ENCODE assay signal across 11 cellular contexts in the genomic region with DNA sequence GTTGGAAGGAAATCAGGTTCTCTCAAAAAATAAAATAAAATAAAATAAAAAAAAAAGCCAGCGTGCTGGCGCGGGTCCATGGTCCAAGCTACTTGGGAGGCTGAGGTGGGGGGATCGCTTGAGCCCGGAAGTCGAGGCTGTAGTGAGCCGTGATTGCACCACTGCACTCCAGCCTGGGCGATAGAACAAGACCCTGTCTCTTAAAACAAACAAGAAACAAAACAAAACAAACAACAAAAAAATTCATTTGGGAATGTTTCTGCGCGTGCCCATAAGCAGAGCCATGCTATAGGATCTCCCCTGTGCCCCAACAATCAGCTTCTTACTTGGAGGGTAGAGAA. TPM values are rescaled to one million over a fixed set of nuclear protein-coding genes. Genes with fewer than 3 reads are reported as not detected.
DNase-seq lines count a peak whose midpoint lies in the region; ATAC-seq and TF ChIP-seq lines count a peak whose summit lies in the region.
"Had no signal": no experiment of that assay in that cellular context is flagged by ENCODE, and none has a peak within 500 bp of the region (broad histone marks: within the 10 kb centered on the region; RNA-seq: fewer than 3 reads in every experiment).

No MANE protein-coding gene starts in this region.

- no peaks in the 10 kb centered on the region for H3K9me3 Mint-ChIP-seq in activated T-helper 2 cell treated with anti-CD3 and anti-CD28 coated beads, Interferon-gamma antibody, Interleukin-2, Interleukin-4, amounts not matched to agents 10 μg/mL and 5 μg/mL and 100 μg/mL, durations not matched to agents 14 hours and 24 hours and 36 hours

- no peaks in the 10 kb centered on the region; the same call in 1 of the 2 replicates for H3K27me3 ChIP-seq in SK-N-SH (ENCODE audit: insufficient read depth)
- peaks cover 37% of the 10 kb centered on the region for H3K27me3 ChIP-seq in iPS-20b (ENCODE audit: insufficient read depth, low read length)
- peaks cover 5 to 48% (median 21%) of the 10 kb centered on the region in 3 donors for H3K27me3 ChIP-seq in stomach

- H3K27me3 Mint-ChIP-seq in activated T-helper 2 cell treated with anti-CD3 and anti-CD28 coated beads, Interferon-gamma antibody, Interleukin-2, Interleukin-4, amounts not matched to agents 10 μg/mL and 5 μg/mL and 100 μg/mL, durations not matched to agents 14 hours and 24 hours and 36 hours (ENCODE audit: low read depth), result peaks cover 50% of the 10 kb centered on the region

- H3F3A ChIP-seq in SK-N-SH (replicated peaks; ENCODE audit: insufficient read depth), result no peaks in the 10 kb centered on the region

- peaks cover 23% of the 10 kb centered on the region for H3K4me1 Mint-ChIP-seq in activated T-helper 2 cell treated with anti-CD3 and anti-CD28 coated beads, Interferon-gamma antibody, Interleukin-2, Interleukin-4, amounts not matched to agents 10 μg/mL and 5 μg/mL and 100 μg/mL, durations not matched to agents 14 hours and 24 hours and 36 hours (ENCODE audit: low read depth)

- no peaks in the 10 kb centered on the region for H4K20me1 ChIP-seq in SK-N-SH (ENCODE audit: insufficient read depth)

- no peaks in the 10 kb centered on the region for H3K79me2 ChIP-seq in SK-N-SH (ENCODE audit: insufficient read depth)

- H3K27ac ChIP-seq in SK-N-SH (ENCODE audit: low read depth in 2 of 2, low read length in 1 of 2), result peak overlapping the region in 1 of 2 experiments; percentile 73; a peak in 2 of 4 replicates
- H3K27ac ChIP-seq in iPS-20b (ENCODE audit: low read length), result no peak overlapping the region
- peak overlapping the region in 2 of 5 donors; percentile 46 to 64 for H3K27ac ChIP-seq in stomach

- CTCF ChIA-PET in SK-N-SH (lab: Yijun Ruan, JAX), result interaction anchor here (0.7 to 2.7 kb wide), 6 partner anchors 11 to 188 kb away, joined by 3 to 25 read pairs (median 6); no protein-coding TSS in a partner anchor

- no peak overlapping the region for H3K9ac ChIP-seq in SK-N-SH
- peak overlapping the region; percentile 45; the same call in 1 of the 2 replicates for H3K9ac ChIP-seq in iPS-20b (ENCODE audit: low read depth, low read length)

- no peaks in the 10 kb centered on the region for H3K9me2 ChIP-seq in SK-N-SH

- TF ChIP-seq EP300 in SK-N-SH (IDR thresholded peaks at IDR 0.05; ENCODE audit: borderline replicate concordance in 1 of 2, low read depth in 1 of 2, low read length in 1 of 2) (no peak), stomach (IDR thresholded peaks at IDR 0.05) (no peak)

- no peaks in the 10 kb centered on the region for H3K36me3 Mint-ChIP-seq in activated T-helper 2 cell treated with anti-CD3 and anti-CD28 coated beads, Interferon-gamma antibody, Interleukin-2, Interleukin-4, amounts not matched to agents 10 μg/mL and 5 μg/mL and 100 μg/mL, durations not matched to agents 14 hours and 24 hours and 36 hours (ENCODE audit: low read depth)

- DNase-seq in SK-N-SH (no peak), stomach (no peak), NCI-H1417 treated with DMSO at 0.1 percent for 48 hours (lab: John Stamatoyannopoulos, UW) (no peak)
- no peak for DNase-seq in activated T-helper 2 cell treated with anti-CD3 and anti-CD28 coated beads, Interferon-gamma antibody, Interleukin-2, Interleukin-4, amounts not matched to agents 10 μg/mL and 5 μg/mL and 100 μg/mL, durations not matched to agents 14 hours and 24 hours and 36 hours (ENCODE audit: low spot score)
- no peak for DNase-seq in activated CD4-positive, alpha-beta T cell treated with anti-CD3 and anti-CD28 coated beads, Interleukin-2, amount 50 U/mL, for 1 hour
- DNase-seq: NCI-H187 had no signal

- POLR2A ChIA-PET in SK-N-SH (lab: Yijun Ruan, JAX), result interaction anchor here (1.1 to 1.2 kb wide), 2 partner anchors 10 to 19 kb away, joined by 3 read pairs; no protein-coding TSS in a partner anchor

- no peaks in the 10 kb centered on the region for H3K36me3 ChIP-seq in SK-N-SH (replicated peaks in 1 of 2; ENCODE audit: control insufficient read depth in 1 of 2, insufficient read depth in 2 of 2, low read length in 1 of 2)
- no peaks in the 10 kb centered on the region for H3K36me3 ChIP-seq in iPS-20b (ENCODE audit: insufficient read depth, low read depth, low read length)
- H3K36me3 ChIP-seq in stomach, result no peaks in the 10 kb centered on the region

- H2AFZ ChIP-seq in SK-N-SH (ENCODE audit: low read depth), result peak overlapping the region; percentile 92

- peak overlapping the region; percentile 92 for H3K4me3 Mint-ChIP-seq in activated T-helper 2 cell treated with anti-CD3 and anti-CD28 coated beads, Interferon-gamma antibody, Interleukin-2, Interleukin-4, amounts not matched to agents 10 μg/mL and 5 μg/mL and 100 μg/mL, durations not matched to agents 14 hours and 24 hours and 36 hours (ENCODE audit: low read depth)

- intact Hi-C loops in activated T-helper 2 cell treated with anti-CD3 and anti-CD28 coated beads, Interferon-gamma antibody, Interleukin-2, Interleukin-4, amounts not matched to agents 10 μg/mL and 5 μg/mL and 100 μg/mL, durations not matched to agents 14 hours and 24 hours and 36 hours (cut with micrococcal nuclease), result loop anchor here (1.0 kb wide), 1 partner anchor 43 kb away; no protein-coding TSS in a partner anchor
- intact Hi-C loops in stomach (cut with DNase I; ENCODE audit: low total_unique reads), result no loop called here

- no peak overlapping the region for H3K27ac Mint-ChIP-seq in activated T-helper 2 cell treated with anti-CD3 and anti-CD28 coated beads, Interferon-gamma antibody, Interleukin-2, Interleukin-4, amounts not matched to agents 10 μg/mL and 5 μg/mL and 100 μg/mL, durations not matched to agents 14 hours and 24 hours and 36 hours

- no peak for TF ChIP-seq POLR2A in stomach (IDR thresholded peaks at IDR 0.05)

- WGBS in SK-N-SH (ENCODE audit: low lambda C conversion rate), result 14% methylated on average over 10 of the region's 10 CpGs
- WGBS in stomach, 5 donors, result 27 to 43% (median 33%) methylated on average over 10 of the region's 10 CpGs

- H3K4me3 ChIP-seq in SK-N-SH (ENCODE audit: low read depth in 2 of 2, low read length in 1 of 2) (peak overlapping the region; percentile 53 to 70), iPS-20b (ENCODE audit: low read length) (peak overlapping the region; percentile 70), stomach (peak overlapping the region; percentile 43 to 60 (median 52))

- H3K9me3 ChIP-seq in SK-N-SH, result no peaks in the 10 kb centered on the region
- H3K9me3 ChIP-seq in iPS-20b (ENCODE audit: insufficient read depth, low read depth, low read length), result no peaks in the 10 kb centered on the region
- H3K9me3 ChIP-seq in stomach, result no peaks in the 10 kb centered on the region

- H3K4me1 ChIP-seq in SK-N-SH (ENCODE audit: control insufficient read depth in 1 of 2, insufficient read depth in 2 of 2, low read depth in 1 of 2, low read length in 1 of 2), result peaks cover 0 to 11% of the 10 kb centered on the region in 2 experiments; a peak in 2 of 4 replicates
- no peaks in the 10 kb centered on the region for H3K4me1 ChIP-seq in iPS-20b (ENCODE audit: insufficient read depth, low read length)
- H3K4me1 ChIP-seq in stomach, result peaks cover 19 to 30% (median 27%) of the 10 kb centered on the region in 4 donors

- TF ChIP-seq CTCF in SK-N-SH (IDR thresholded peaks at IDR 0.05), result no peak
- TF ChIP-seq CTCF in stomach (IDR thresholded peaks at IDR 0.05), result no peak

- peak overlapping the region; percentile 98 for H3K4me2 ChIP-seq in SK-N-SH

- TF ChIP-seq RAD21 in SK-N-SH (IDR thresholded peaks at IDR 0.05; ENCODE audit: low read length), result no peak

- ATAC-seq in SK-N-SH treated with all-trans-retinoic acid at 6 μM for 48 hours (no peak), HG03039 (IDR thresholded peaks at IDR 0.05; ENCODE audit: unreplicated experiment) (no peak)

TF ChIP-seq in SK-N-SH, 30 proteins besides CTCF, POLR2A, EP300 and RAD21 (continues in another document):
- TF ChIP-seq POLR2AphosphoS5 (IDR thresholded peaks at IDR 0.05; ENCODE audit: low read depth, low read length), result no peak
- no peak for TF ChIP-seq FOXM1 (IDR thresholded peaks at IDR 0.05; ENCODE audit: low read depth)
- TF ChIP-seq MXI1 (IDR thresholded peaks at IDR 0.05; ENCODE audit: low read depth, low read length), result no peak
- TF ChIP-seq EZH2phosphoT487 (IDR thresholded peaks at IDR 0.05; ENCODE audit: borderline replicate concordance, low read depth), result no peak
- TF ChIP-seq, protein P1, sequence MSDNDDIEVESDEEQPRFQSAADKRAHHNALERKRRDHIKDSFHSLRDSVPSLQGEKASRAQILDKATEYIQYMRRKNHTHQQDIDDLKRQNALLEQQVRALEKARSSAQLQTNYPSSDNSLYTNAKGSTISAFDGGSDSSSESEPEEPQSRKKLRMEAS (IDR thresholded peaks at IDR 0.05; ENCODE audit: low read depth), result no peak
- TF ChIP-seq TEAD4 (IDR thresholded peaks at IDR 0.05; ENCODE audit: borderline replicate concordance, insufficient read depth), result no peak

TF ChIP-seq in SK-N-SH treated with all-trans-retinoic acid at 6 μM for 48 hours, 23 proteins besides CTCF, POLR2A, EP300 and RAD21 (continues in another document):
- TF ChIP-seq ZNF565 (CRISPR knock-in tag; conservative IDR thresholded peaks at IDR 0.05; ENCODE audit: low read depth), result no peak

RNA-seq across cellular contexts. Expression of gene CD8A, which starts 16.4 kb away (rescaled TPM):
- polyA plus RNA-seq in SK-N-SH (2012; rRNA removed) (0.05 and 0.08 TPM in 2 replicates), stomach (10 to 100 TPM in 1 of 3 donors, 1 to 10 TPM in 2; 1.2 to 13.1 (median 1.3) TPM)
- polyA plus RNA-seq in SK-N-SH (2012; cell fraction: cytosol; rRNA removed), result 0.03 and 0.10 TPM in 2 replicates
- 0.07 and 0.19 TPM in 2 replicates for polyA plus RNA-seq in SK-N-SH (2012; cell fraction: nucleus; rRNA removed)
- 1.8 and 2.8 TPM in 2 replicates for total RNA-seq in activated T-helper 2 cell treated with anti-CD3 and anti-CD28 coated beads, Interferon-gamma antibody, Interleukin-2, Interleukin-4, amounts not matched to agents 10 μg/mL and 5 μg/mL and 100 μg/mL, durations not matched to agents 14 hours and 24 hours and 36 hours
- total RNA-seq in stomach, result 10 to 100 TPM in 1 of 5 donors, 1 to 10 TPM in 2, not detected in 2; 1.3 to 24.9 (median 6.2) TPM
- total RNA-seq: A172, renal cortical epithelial cell had no signal

RNA-seq across cellular contexts. Expression of gene CD8B, which starts 54.6 kb away (rescaled TPM):
- polyA plus RNA-seq in SK-N-SH (2012; rRNA removed) (not detected in 2 replicates), stomach (1 to 10 TPM in 1 of 3 donors, under 1 TPM in 2; 0.68 to 9.3 (median 0.78) TPM)
- not detected in 2 replicates for polyA plus RNA-seq in SK-N-SH (2012; cell fraction: cytosol; rRNA removed)
- polyA plus RNA-seq in SK-N-SH (2012; cell fraction: nucleus; rRNA removed), result not detected in 2 replicates
- total RNA-seq in activated T-helper 2 cell treated with anti-CD3 and anti-CD28 coated beads, Interferon-gamma antibody, Interleukin-2, Interleukin-4, amounts not matched to agents 10 μg/mL and 5 μg/mL and 100 μg/mL, durations not matched to agents 14 hours and 24 hours and 36 hours, result 0.64 and 1.0 TPM in 2 replicates
- total RNA-seq in stomach, result 10 to 100 TPM in 1 of 5 donors, 1 to 10 TPM in 2, not detected in 2; 2.2 to 14.0 (median 3.3) TPM
- total RNA-seq: A172, renal cortical epithelial cell had no signal
